Comparison of ENCODE assay signal across 10 cellular contexts in the genomic region with DNA sequence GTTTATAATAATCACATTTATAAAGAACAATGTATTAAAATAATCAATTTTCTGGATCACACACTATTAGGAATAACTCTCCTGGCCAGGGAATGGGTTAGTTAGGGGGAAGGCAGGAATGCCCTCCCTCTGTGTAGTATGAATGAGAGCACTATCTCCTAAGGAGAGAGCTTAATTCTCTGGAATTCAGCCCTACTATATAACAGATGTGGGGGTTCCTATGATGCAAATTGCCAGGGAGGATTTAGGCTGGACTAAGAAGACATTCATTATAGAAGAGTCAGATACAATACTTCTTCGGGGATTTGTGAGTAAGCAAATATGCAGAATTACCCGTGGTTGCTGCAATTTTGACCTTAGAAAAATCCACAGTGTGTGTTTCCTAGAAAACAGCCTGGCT.
"Had no signal": no experiment of that assay in that cellular context is flagged by ENCODE, and none has a peak within 500 bp of the region (broad histone marks: within the 10 kb centered on the region; RNA-seq: fewer than 3 reads in every experiment).

No MANE protein-coding gene starts in this region.

- H3K4me1 Mint-ChIP-seq: nephron had no signal

- H3K4me3 Mint-ChIP-seq: activated CD8-positive, alpha-beta T cell treated with anti-CD3 and anti-CD28 coated beads, Interleukin-2, amount 10 ng/mL, durations not matched to agents 7 days and 5 days; nephron had no signal

- H3K27ac Mint-ChIP-seq: activated CD8-positive, alpha-beta T cell treated with anti-CD3 and anti-CD28 coated beads, Interleukin-2, amount 10 ng/mL, durations not matched to agents 7 days and 5 days; nephron had no signal

- ATAC-seq: activated CD8-positive, alpha-beta T cell treated with anti-CD3 and anti-CD28 coated beads, Interleukin-2, amount 10 ng/mL, durations not matched to agents 7 days and 5 days; left lobe of liver; sciatic nerve had no signal

- DNase-seq: activated CD4-positive, alpha-beta T cell treated with anti-CD3 and anti-CD28 coated beads for 48 hours; activated CD8-positive, alpha-beta memory T cell treated with anti-CD3 and anti-CD28 coated beads, Interleukin-2, amount 50 U/mL, for 48 hours; activated CD8-positive, alpha-beta T cell treated with anti-CD3 and anti-CD28 coated beads, Interleukin-2, amount 10 ng/mL, durations not matched to agents 7 days and 5 days; activated naive CD4-positive, alpha-beta T cell treated with Interleukin-2 at 50 U/mL for 16 hours; stimulated activated CD4-positive, alpha-beta T cell treated with anti-CD3 and anti-CD28 coated beads, Interleukin-2, amount 100 ng/mL, for 24 hours; stimulated activated naive CD4-positive, alpha-beta T cell treated with Interleukin-2 at 50 U/mL for 16 hours; trophoblast cell had no signal
